In the genomic region with DNA sequence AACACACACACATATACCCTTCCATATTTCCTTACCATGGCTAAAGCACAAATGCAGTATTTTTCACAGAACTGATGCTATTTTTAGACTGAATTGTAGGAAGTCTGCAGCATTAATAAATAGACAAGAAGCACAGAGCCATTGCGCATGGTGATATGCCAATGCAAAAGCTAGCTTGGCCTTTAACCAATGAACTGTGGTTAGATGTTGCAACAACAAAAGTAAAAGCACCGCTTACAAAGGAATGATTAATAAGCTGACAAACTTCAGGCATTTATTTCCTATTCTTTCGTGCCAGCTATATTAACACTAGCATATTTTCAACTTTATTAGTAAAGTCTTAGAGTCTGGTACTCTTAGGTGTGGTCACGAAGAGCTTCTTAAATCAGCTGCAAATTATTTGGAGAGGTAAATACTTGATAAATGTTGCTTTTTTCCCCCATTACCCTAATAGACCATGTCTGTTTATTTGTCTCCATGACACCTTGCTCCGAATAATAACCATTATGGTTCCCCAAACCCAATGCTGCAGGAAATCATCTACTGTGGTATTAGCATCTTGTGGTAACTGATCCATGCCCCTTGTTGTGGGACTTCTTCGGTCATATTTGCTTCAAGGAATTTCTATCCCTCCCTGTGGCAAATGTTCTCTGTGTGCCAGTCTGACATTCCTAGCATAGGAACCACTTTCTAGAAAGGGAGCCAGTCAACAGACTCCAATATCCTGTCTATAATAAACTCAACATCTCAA, we compare ENCODE assay signal across 8 cellular contexts.
DNase-seq lines count a peak whose midpoint lies in the region; ATAC-seq and TF ChIP-seq lines count a peak whose summit lies in the region.

No MANE protein-coding gene starts in this region.

- no peaks in the 10 kb centered on the region for H3K27me3 ChIP-seq in left ventricle myocardium inferior (ENCODE audit: low read depth)

- peaks cover 7% of the 10 kb centered on the region for H3K36me3 Mint-ChIP-seq in HFFc6 (ENCODE audit: low read depth)
- H3K36me3 Mint-ChIP-seq in MCF 10A (ENCODE audit: insufficient read depth, unreplicated experiment): no peaks in the 10 kb centered on the region

- no peaks in the 10 kb centered on the region for H3K9me3 ChIP-seq in left ventricle myocardium inferior (replicated peaks)

- H3K9me3 Mint-ChIP-seq in HFFc6 (no peaks in the 10 kb centered on the region), MCF 10A (ENCODE audit: unreplicated experiment) (no peaks in the 10 kb centered on the region)

- no peaks in the 10 kb centered on the region for H3K36me3 ChIP-seq in left ventricle myocardium inferior

- CTCF ChIA-PET in MCF 10A (lab: Yijun Ruan, JAX): interaction anchor here (0.7 to 1.2 kb wide), 2 partner anchors 15 to 220 kb away, joined by 3 read pairs; no protein-coding TSS in a partner anchor

- H3K27me3 Mint-ChIP-seq in HFFc6 (ENCODE audit: insufficient read depth): peaks cover 3% of the 10 kb centered on the region
- H3K27me3 Mint-ChIP-seq in MCF 10A (ENCODE audit: insufficient read depth, unreplicated experiment): peaks cover 75% of the 10 kb centered on the region

- H3K4me3 Mint-ChIP-seq in HFFc6: peak overlapping the region; percentile 69
- H3K4me3 Mint-ChIP-seq in MCF 10A (ENCODE audit: unreplicated experiment): no peak overlapping the region

- POLR2A ChIA-PET in MCF 10A (lab: Yijun Ruan, JAX): interaction anchor here (0.7 to 1.1 kb wide), 3 partner anchors 12 to 627 kb away, joined by 3 to 4 read pairs (median 4); no protein-coding TSS in a partner anchor

- DNase-seq in HFFc6 (peak; percentile 89), MCF 10A (ENCODE audit: unreplicated experiment) (peak; percentile 81), left ventricle myocardium inferior (no peak), sciatic nerve (ENCODE audit: low spot score) (no peak), left colon (no peak), head of caudate nucleus (no peak)

- BruUV-seq in MCF 10A (replicated peaks; lab: Mats Ljungman, UMichigan): no TSS peak

- peaks cover 31% of the 10 kb centered on the region for H3K4me1 ChIP-seq in left ventricle myocardium inferior

- intact Hi-C loops in MCF 10A (cut with micrococcal nuclease) (no loop called here), left ventricle myocardium inferior (cut with micrococcal nuclease) (no loop called here), sciatic nerve (cut with DNase I) (no loop called here), left colon (cut with DNase I, micrococcal nuclease) (no loop called here), head of caudate nucleus (cut with DNase I) (no loop called here)

- TF ChIP-seq CTCF in HFFc6 (IDR thresholded peaks at IDR 0.05) (no peak), MCF 10A (IDR thresholded peaks at IDR 0.05; ENCODE audit: unreplicated experiment) (no peak), left ventricle myocardium inferior (IDR thresholded peaks at IDR 0.05; ENCODE audit: borderline replicate concordance) (no peak)

- peak overlapping the region; percentile 44 for H3K27ac ChIP-seq in left ventricle myocardium inferior (replicated peaks)

- H3K4me1 Mint-ChIP-seq in HFFc6 (ENCODE audit: low read depth): peaks cover 41% of the 10 kb centered on the region
- peaks cover 17% of the 10 kb centered on the region for H3K4me1 Mint-ChIP-seq in MCF 10A (ENCODE audit: insufficient read depth, unreplicated experiment)

- H3K4me3 ChIP-seq in left ventricle myocardium inferior: no peak overlapping the region

- H3K27ac Mint-ChIP-seq in HFFc6 (peak overlapping the region; percentile 81), MCF 10A (ENCODE audit: low read depth, unreplicated experiment) (no peak overlapping the region)

- peak; percentile 89 for ATAC-seq in sciatic nerve
- ATAC-seq in HG03342 (IDR thresholded peaks at IDR 0.05; ENCODE audit: unreplicated experiment): no peak
- ATAC-seq in HG03159 (IDR thresholded peaks at IDR 0.05; ENCODE audit: unreplicated experiment): no peak
- no peak for ATAC-seq in left colon

Comparison
In these comparisons a context has a peak if more than half of its experiments do, and no peak if none do; other contexts are left out.
1. DNase-seq: peak in HFFc6 (single experiment) and MCF 10A (single experiment); none in left ventricle myocardium inferior (single experiment), sciatic nerve (single experiment), left colon (0 of 2) and head of caudate nucleus (0 of 42).